Comparison of ENCODE assay signal across 8 cellular contexts in genomic region chr2:69741281-69742169, GRCh38. TPM values are rescaled to one million over a fixed set of nuclear protein-coding genes. Genes with fewer than 3 reads are reported as not detected.
DNase-seq lines count a peak whose midpoint lies in the region; ATAC-seq and TF ChIP-seq lines count a peak whose summit lies in the region.

Gene ANXA4 (plus strand): TSS chr2:69742134. CDS start chr2:69781566, 39,432 bp downstream.

- no peaks in the 10 kb centered on the region for H3K27me3 Mint-ChIP-seq in CD4-positive, alpha-beta memory T cell
- peaks cover 6% of the 10 kb centered on the region for H3K27me3 Mint-ChIP-seq in activated T-helper 1 cell treated with anti-CD3 and anti-CD28 coated beads, Interleukin-12 subunit alpha, Interleukin-12 subunit beta, Interleukin-2, Interleukin-4 antibody, amounts not matched to agents 30 ng/mL and 10 ng/mL and 1 ng/mL, durations not matched to agents 14 hours and 24 hours and 36 hours (ENCODE audit: insufficient read depth)

- peak within 1 kb of the TSS; percentile 62 to 95 (median 93) for H3K27ac Mint-ChIP-seq in CD4-positive, alpha-beta memory T cell
- peak within 1 kb of the TSS; percentile 96 for H3K27ac Mint-ChIP-seq in activated T-helper 1 cell treated with anti-CD3 and anti-CD28 coated beads, Interleukin-12 subunit alpha, Interleukin-12 subunit beta, Interleukin-2, Interleukin-4 antibody, amounts not matched to agents 30 ng/mL and 10 ng/mL and 1 ng/mL, durations not matched to agents 14 hours and 24 hours and 36 hours

- H3K9me3 Mint-ChIP-seq in CD4-positive, alpha-beta memory T cell: peaks cover 0 to 2% (median 0%) of the 10 kb centered on the region in 8 donors
- no peaks in the 10 kb centered on the region for H3K9me3 Mint-ChIP-seq in activated T-helper 1 cell treated with anti-CD3 and anti-CD28 coated beads, Interleukin-12 subunit alpha, Interleukin-12 subunit beta, Interleukin-2, Interleukin-4 antibody, amounts not matched to agents 30 ng/mL and 10 ng/mL and 1 ng/mL, durations not matched to agents 14 hours and 24 hours and 36 hours

- H3K9me3 ChIP-seq in CD4-positive, alpha-beta memory T cell (ENCODE audit: control insufficient read depth in 1 of 2, low read length in 2 of 2): no peaks in the 10 kb centered on the region
- H3K9me3 ChIP-seq in PC-9 (ENCODE audit: insufficient read depth, low read depth) (no peaks in the 10 kb centered on the region), neural cell (ENCODE audit: low read length) (no peaks in the 10 kb centered on the region)

- peak within 1 kb of the TSS; percentile 88 to 99 (median 96) for H3K4me3 Mint-ChIP-seq in CD4-positive, alpha-beta memory T cell
- peak within 1 kb of the TSS; percentile 98 for H3K4me3 Mint-ChIP-seq in activated T-helper 1 cell treated with anti-CD3 and anti-CD28 coated beads, Interleukin-12 subunit alpha, Interleukin-12 subunit beta, Interleukin-2, Interleukin-4 antibody, amounts not matched to agents 30 ng/mL and 10 ng/mL and 1 ng/mL, durations not matched to agents 14 hours and 24 hours and 36 hours

- TSS peak; percentile 97 for BruUV-seq in PC-9 (replicated peaks; lab: Mats Ljungman, UMichigan)

- no peak for TF ChIP-seq EP300 in neural cell (conservative IDR thresholded peaks at IDR 0.05; ENCODE audit: poor library complexity, severe bottlenecking)

- ATAC-seq in GM19328 (IDR thresholded peaks at IDR 0.05; ENCODE audit: unreplicated experiment) (peak; percentile 79), HG03460 (IDR thresholded peaks at IDR 0.05; ENCODE audit: unreplicated experiment) (peak; percentile 81)

- TF ChIP-seq CTCF in PC-9 (conservative IDR thresholded peaks at IDR 0.05): no peak; the same call in 1 of the 2 replicates
- no peak for TF ChIP-seq CTCF in neural cell (IDR thresholded peaks at IDR 0.05; ENCODE audit: poor library complexity, severe bottlenecking)
- no peak for TF ChIP-seq CTCF in subcutaneous adipose tissue (IDR thresholded peaks at IDR 0.05; ENCODE audit: low read depth)

- TF ChIP-seq RAD21 in neural cell (conservative IDR thresholded peaks at IDR 0.05): no peak

- H3K36me3 Mint-ChIP-seq in CD4-positive, alpha-beta memory T cell: peaks cover 0 to 5% of the 10 kb centered on the region in 2 donors
- H3K36me3 Mint-ChIP-seq in activated T-helper 1 cell treated with anti-CD3 and anti-CD28 coated beads, Interleukin-12 subunit alpha, Interleukin-12 subunit beta, Interleukin-2, Interleukin-4 antibody, amounts not matched to agents 30 ng/mL and 10 ng/mL and 1 ng/mL, durations not matched to agents 14 hours and 24 hours and 36 hours (ENCODE audit: low read depth): peaks cover 5% of the 10 kb centered on the region

- H3K79me2 ChIP-seq in PC-9 (ENCODE audit: low read depth): peaks cover 31% of the 10 kb centered on the region
- H3K79me2 ChIP-seq in neural cell (replicated peaks; ENCODE audit: insufficient read depth, low read length): no peaks in the 10 kb centered on the region

- no peaks in the 10 kb centered on the region for H3K36me3 ChIP-seq in CD4-positive, alpha-beta memory T cell (ENCODE audit: insufficient read depth, low read length)
- no peaks in the 10 kb centered on the region for H3K36me3 ChIP-seq in PC-9 (ENCODE audit: low read depth)
- no peaks in the 10 kb centered on the region for H3K36me3 ChIP-seq in neural cell (ENCODE audit: insufficient read depth, low read length)

- CTCF ChIA-PET in CD4-positive, alpha-beta memory T cell (lab: Charles Lee; ENCODE audit: partially characterized antibody): interaction anchor here (1.3 to 3.8 kb wide), 3 partner anchors 17 to 180 kb away, joined by 4 to 22 read pairs (median 13); no protein-coding TSS in a partner anchor
- CTCF ChIA-PET in PC-9 (lab: Charles Lee): interaction anchor here (0.6 to 2.3 kb wide), 5 partner anchors 10 to 173 kb away, joined by 3 to 14 read pairs (median 5); no protein-coding TSS in a partner anchor

- H3K4me1 Mint-ChIP-seq in CD4-positive, alpha-beta memory T cell: peaks cover 13 to 25% (median 17%) of the 10 kb centered on the region in 4 donors
- peaks cover 26% of the 10 kb centered on the region for H3K4me1 Mint-ChIP-seq in activated T-helper 1 cell treated with anti-CD3 and anti-CD28 coated beads, Interleukin-12 subunit alpha, Interleukin-12 subunit beta, Interleukin-2, Interleukin-4 antibody, amounts not matched to agents 30 ng/mL and 10 ng/mL and 1 ng/mL, durations not matched to agents 14 hours and 24 hours and 36 hours (ENCODE audit: low read depth)

- H3K4me2 ChIP-seq in PC-9 (peak within 1 kb of the TSS; percentile 99), neural cell (ENCODE audit: low read length) (no peak within 1 kb of the TSS)

- intact Hi-C loops in CD4-positive, alpha-beta memory T cell (cut with micrococcal nuclease): loop anchor here (5.0 kb wide), 1 partner anchor 76 kb away; no protein-coding TSS in a partner anchor
- intact Hi-C loops in PC-9 (cut with micrococcal nuclease; ENCODE audit: unreplicated experiment): loop anchor here (1.0 to 5.0 kb wide), 4 partner anchors 25 to 151 kb away; partner anchors contain the start of gene SNRNP27
- intact Hi-C loops in activated T-helper 1 cell treated with anti-CD3 and anti-CD28 coated beads, Interleukin-12 subunit alpha, Interleukin-12 subunit beta, Interleukin-2, Interleukin-4 antibody, amounts not matched to agents 30 ng/mL and 10 ng/mL and 1 ng/mL, durations not matched to agents 14 hours and 24 hours and 36 hours (cut with micrococcal nuclease): loop anchor here (1.0 to 10.0 kb wide), 5 partner anchors 15 to 403 kb away; partner anchors contain the start of gene GMCL1

- peak within 1 kb of the TSS; percentile 58 for H3K27ac ChIP-seq in CD4-positive, alpha-beta memory T cell (ENCODE audit: low read depth, low read length)
- H3K27ac ChIP-seq in PC-9 (peak within 1 kb of the TSS; percentile 72), neural cell (ENCODE audit: low read length) (no peak within 1 kb of the TSS)

- H3K9ac ChIP-seq in neural cell (ENCODE audit: low read length): no peak within 1 kb of the TSS

- peak within 1 kb of the TSS; percentile 73 to 83 for H3K4me3 ChIP-seq in CD4-positive, alpha-beta memory T cell (ENCODE audit: low read length in 2 of 2)
- H3K4me3 ChIP-seq in PC-9: peak within 1 kb of the TSS; percentile 71
- H3K4me3 ChIP-seq in neural cell (ENCODE audit: low read length): peak within 1 kb of the TSS; percentile 58

- H2AFZ ChIP-seq in PC-9 (peak within 1 kb of the TSS; percentile 98), neural cell (ENCODE audit: low read depth, low read length) (no peak within 1 kb of the TSS)

- peaks cover 14% of the 10 kb centered on the region for H3K4me1 ChIP-seq in CD4-positive, alpha-beta memory T cell (ENCODE audit: insufficient read depth, low read length)
- H3K4me1 ChIP-seq in PC-9 (replicated peaks; ENCODE audit: insufficient read depth): peaks cover 51% of the 10 kb centered on the region

- peak; percentile 38 to 78 (median 52) for DNase-seq in CD4-positive, alpha-beta memory T cell
- DNase-seq in PC-9: peak; percentile 71 to 86
- DNase-seq in activated T-helper 1 cell treated with anti-CD3 and anti-CD28 coated beads, Interleukin-12 subunit alpha, Interleukin-12 subunit beta, Interleukin-2, Interleukin-4 antibody, amounts not matched to agents 30 ng/mL and 10 ng/mL and 1 ng/mL, durations not matched to agents 14 hours and 24 hours and 36 hours (ENCODE audit: low spot score): peak; percentile 63
- peak; percentile 76 for DNase-seq in fibroblast of peridontal ligament (ENCODE audit: extremely low read depth)

- H3F3A ChIP-seq in PC-9 (ENCODE audit: insufficient read depth, low read depth): peaks cover 23% of the 10 kb centered on the region
- H3F3A ChIP-seq in neural cell (ENCODE audit: insufficient read depth, low read length, poor library complexity, severe bottlenecking): no peaks in the 10 kb centered on the region

- no peaks in the 10 kb centered on the region for H3K27me3 ChIP-seq in CD4-positive, alpha-beta memory T cell (ENCODE audit: insufficient read depth, low read length)
- no peaks in the 10 kb centered on the region for H3K27me3 ChIP-seq in PC-9 (ENCODE audit: insufficient read depth, low read depth)
- peaks cover 32% of the 10 kb centered on the region for H3K27me3 ChIP-seq in neural cell (ENCODE audit: insufficient read depth, low read depth, low read length)

- H4K20me1 ChIP-seq in PC-9 (ENCODE audit: insufficient read depth) (no peaks in the 10 kb centered on the region), neural cell (ENCODE audit: insufficient read depth) (no peaks in the 10 kb centered on the region)

- H3K9me2 ChIP-seq in PC-9 (ENCODE audit: insufficient read depth): no peaks in the 10 kb centered on the region
- H3K9me2 ChIP-seq in neural cell (ENCODE audit: insufficient read depth, low read length): no peaks in the 10 kb centered on the region

- POLR2A ChIA-PET in CD4-positive, alpha-beta memory T cell (lab: Charles Lee; ENCODE audit: partially characterized antibody): interaction anchor here (0.6 to 2.2 kb wide), 9 partner anchors 18 to 449 kb away, joined by 3 to 14 read pairs (median 3); partner anchors contain the start of genes C2orf42 and GMCL1
- POLR2A ChIA-PET in PC-9 (lab: Charles Lee; ENCODE audit: unreplicated experiment): interaction anchor here (0.6 kb wide), 1 partner anchor 93 kb away, joined by 4 read pairs; no protein-coding TSS in a partner anchor

TF ChIP-seq in neural cell, 6 proteins besides CTCF, POLR2A, EP300 and RAD21:
- TF ChIP-seq EZH2 (IDR thresholded peaks at IDR 0.05; ENCODE audit: borderline replicate concordance, insufficient read depth, low read length, poor library complexity, severe bottlenecking) (peak; percentile 5), POLR2AphosphoS5 (IDR thresholded peaks at IDR 0.05) (no peak)

RNA-seq across cellular contexts. Expression of gene ANXA4, which starts in this region (rescaled TPM):
- total RNA-seq in CD4-positive, alpha-beta memory T cell: 10 to 100 TPM; 22.3 to 24.2 TPM
- 10 to 100 TPM; 27.5 to 30.8 TPM for polyA plus RNA-seq in CD4-positive, alpha-beta memory T cell
- total RNA-seq in PC-9 (2021) (82.9 and 109 TPM in 2 replicates), subcutaneous adipose tissue (100 to 1,000 TPM in 1 of 4 donors, 10 to 100 TPM in 3; 47.5 to 102 (median 71.0) TPM)
- 36.2 and 38.0 TPM in 2 replicates for total RNA-seq in activated T-helper 1 cell treated with anti-CD3 and anti-CD28 coated beads, Interleukin-12 subunit alpha, Interleukin-12 subunit beta, Interleukin-2, Interleukin-4 antibody, amounts not matched to agents 30 ng/mL and 10 ng/mL and 1 ng/mL, durations not matched to agents 14 hours and 24 hours and 36 hours
- polyA plus RNA-seq in neural cell: 1.8 and 2.5 TPM in 2 replicates
- polyA minus RNA-seq in neural cell: 4.5 and 4.9 TPM in 2 replicates
